In genomic region chr3:148957586-148957985, GRCh38 we compare ENCODE assay signal across 9 cellular contexts. TPM values are rescaled to one million over a fixed set of nuclear protein-coding genes. Genes with fewer than 3 reads are reported as not detected.
DNase-seq lines count a peak whose midpoint lies in the region; ATAC-seq and TF ChIP-seq lines count a peak whose summit lies in the region.
"Had no signal": no experiment of that assay in that cellular context is flagged by ENCODE, and none has a peak within 500 bp of the region (broad histone marks: within the 10 kb centered on the region; RNA-seq: fewer than 3 reads in every experiment).

No MANE protein-coding gene starts in this region.

- TF ChIP-seq CTCF in kidney epithelial cell (IDR thresholded peaks at IDR 0.05; ENCODE audit: insufficient read depth, low read length, poor library complexity, severe bottlenecking): peak; percentile 24

- DNase-seq in NCI-H510A treated with DMSO at 0.1 percent for 48 hours (lab: John Stamatoyannopoulos, UW): peak; percentile 1
- no peak for DNase-seq in NCI-H510A (lab: John Stamatoyannopoulos, UW)
- DNase-seq in SKM-1 treated with dmso at 0.1 percent for 144 hours (lab: John Stamatoyannopoulos, UW; ENCODE audit: unreplicated experiment): peak; percentile 66
- no peak for DNase-seq in kidney epithelial cell (ENCODE audit: low read depth)
- no peak for DNase-seq in activated T-cell treated with anti-CD3 and anti-CD28 coated beads for 4 hours
- no peak for DNase-seq in LoVo (ENCODE audit: low spot score)
- DNase-seq: naive thymus-derived CD8-positive, alpha-beta T cell had no signal

- H3K4me3 ChIP-seq in kidney epithelial cell (ENCODE audit: low read depth, low read length): no peak overlapping the region

- no peaks in the 10 kb centered on the region for H3K27me3 ChIP-seq in kidney epithelial cell (ENCODE audit: control insufficient read depth, insufficient read depth, low read length)

- H3K36me3 ChIP-seq in kidney epithelial cell (ENCODE audit: control insufficient read depth, insufficient read depth, low read length): no peaks in the 10 kb centered on the region

- peak; percentile 54 for ATAC-seq in HG02678 (IDR thresholded peaks at IDR 0.05; ENCODE audit: unreplicated experiment)
- ATAC-seq in GM21447 (IDR thresholded peaks at IDR 0.05; ENCODE audit: unreplicated experiment): no peak

RNA-seq across cellular contexts. Expression of gene GYG1, which starts 33.8 kb away (rescaled TPM):
- total RNA-seq in kidney epithelial cell: 32.7 and 41.1 TPM in 2 replicates

Comparison
In these comparisons a context has a peak if more than half of its experiments do, and no peak if none do; other contexts are left out.
1. DNase-seq: peak in NCI-H510A treated with DMSO at 0.1 percent for 48 hours (single experiment) and SKM-1 treated with dmso at 0.1 percent for 144 hours (single experiment); none in NCI-H510A (single experiment), kidney epithelial cell (single experiment), activated T-cell treated with anti-CD3 and anti-CD28 coated beads for 4 hours (single experiment) and LoVo (single experiment).